In the genomic region with DNA sequence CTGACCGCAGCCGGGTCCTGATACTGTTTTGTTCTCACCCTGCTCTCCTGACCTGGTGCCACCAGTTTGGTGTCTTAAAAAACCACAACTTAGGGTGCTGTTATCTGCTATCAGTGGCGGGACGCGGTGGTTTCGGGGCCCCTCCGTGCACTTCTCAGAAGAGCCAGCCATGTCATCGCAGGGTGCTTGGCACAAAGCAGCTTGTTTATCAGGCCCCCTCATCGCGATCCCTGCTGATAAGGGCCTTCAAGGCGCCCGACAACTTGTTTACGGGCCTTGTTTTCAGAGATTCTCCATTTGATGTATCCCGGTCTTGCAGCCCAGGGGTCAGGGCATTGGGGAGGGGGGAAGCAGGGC, we compare ENCODE assay signal across 10 cellular contexts. TPM values are rescaled to one million over a fixed set of nuclear protein-coding genes. Genes with fewer than 3 reads are reported as not detected.
DNase-seq lines count a peak whose midpoint lies in the region.
"Had no signal": no experiment of that assay in that cellular context is flagged by ENCODE, and none has a peak within 500 bp of the region (broad histone marks: within the 10 kb centered on the region; RNA-seq: fewer than 3 reads in every experiment).

No MANE protein-coding gene starts in this region.

- H3K36me3 ChIP-seq in CD4-positive, alpha-beta memory T cell (ENCODE audit: insufficient read depth, low read length): no peaks in the 10 kb centered on the region

- H3K4me3 ChIP-seq in CD4-positive, alpha-beta memory T cell (ENCODE audit: low read length in 2 of 2): peak overlapping the region in 1 of 2 donors; percentile 14

- H3K27ac Mint-ChIP-seq in CD4-positive, alpha-beta memory T cell: peak overlapping the region; percentile 84 to 93 (median 89)
- H3K27ac Mint-ChIP-seq in activated T-helper 2 cell treated with anti-CD3 and anti-CD28 coated beads, Interferon-gamma antibody, Interleukin-2, Interleukin-4, amounts not matched to agents 10 μg/mL and 5 μg/mL and 100 μg/mL, durations not matched to agents 14 hours and 24 hours and 36 hours: peak overlapping the region; percentile 13

- H3K4me3 Mint-ChIP-seq in CD4-positive, alpha-beta memory T cell: peak overlapping the region in 7 of 8 donors; percentile 21 to 79 (median 67)
- peak overlapping the region; percentile 15 for H3K4me3 Mint-ChIP-seq in activated T-helper 2 cell treated with anti-CD3 and anti-CD28 coated beads, Interferon-gamma antibody, Interleukin-2, Interleukin-4, amounts not matched to agents 10 μg/mL and 5 μg/mL and 100 μg/mL, durations not matched to agents 14 hours and 24 hours and 36 hours (ENCODE audit: low read depth)
- H3K4me3 Mint-ChIP-seq: stimulated activated memory B cell treated with anti-CD40 and anti-IgM and Interleukin-4, amounts not matched to agents 10 μg/mL and 1 μg/mL and 100 μg/mL, for 72 hours had no signal

- CTCF ChIA-PET in CD4-positive, alpha-beta memory T cell (lab: Charles Lee; ENCODE audit: partially characterized antibody): interaction anchor here (1.1 to 4.9 kb wide), 3 partner anchors 19 to 119 kb away, joined by 3 to 36 read pairs (median 10); no protein-coding TSS in a partner anchor

- intact Hi-C loops in CD4-positive, alpha-beta memory T cell (cut with micrococcal nuclease): loop anchor here (5.0 kb wide), 1 partner anchor 56 kb away; a partner anchor contains a TSS
- intact Hi-C loops in activated T-helper 2 cell treated with anti-CD3 and anti-CD28 coated beads, Interferon-gamma antibody, Interleukin-2, Interleukin-4, amounts not matched to agents 10 μg/mL and 5 μg/mL and 100 μg/mL, durations not matched to agents 14 hours and 24 hours and 36 hours (cut with micrococcal nuclease): loop anchor here (5.0 kb wide), 2 partner anchors 61 to 106 kb away; no protein-coding TSS in a partner anchor

- peaks cover 58% of the 10 kb centered on the region for H3K4me1 ChIP-seq in CD4-positive, alpha-beta memory T cell (ENCODE audit: insufficient read depth, low read length)

- H3K4me1 Mint-ChIP-seq in CD4-positive, alpha-beta memory T cell: peaks cover 39 to 68% (median 53%) of the 10 kb centered on the region in 4 donors
- peaks cover 38% of the 10 kb centered on the region for H3K4me1 Mint-ChIP-seq in activated T-helper 2 cell treated with anti-CD3 and anti-CD28 coated beads, Interferon-gamma antibody, Interleukin-2, Interleukin-4, amounts not matched to agents 10 μg/mL and 5 μg/mL and 100 μg/mL, durations not matched to agents 14 hours and 24 hours and 36 hours (ENCODE audit: low read depth)

- POLR2A ChIA-PET in CD4-positive, alpha-beta memory T cell (lab: Charles Lee; ENCODE audit: partially characterized antibody): interaction anchor here (0.5 to 17.7 kb wide), 16 partner anchors 8 to 804 kb away, joined by 3 to 342 read pairs (median 4); a partner anchor contains a TSS

- no peaks in the 10 kb centered on the region for H3K9me3 ChIP-seq in CD4-positive, alpha-beta memory T cell (ENCODE audit: control insufficient read depth in 1 of 2, low read length in 2 of 2)

- peak overlapping the region; percentile 33 for H3K27ac ChIP-seq in CD4-positive, alpha-beta memory T cell (ENCODE audit: low read depth, low read length)

- DNase-seq in CD4-positive, alpha-beta memory T cell: peak; percentile 59 to 81 (median 70)
- peak; percentile 32 to 49 for DNase-seq in activated CD4-positive, alpha-beta T cell treated with anti-CD3 and anti-CD28 coated beads for 4 hours
- peak; percentile 80 for DNase-seq in activated T-helper 2 cell treated with anti-CD3 and anti-CD28 coated beads, Interferon-gamma antibody, Interleukin-2, Interleukin-4, amounts not matched to agents 10 μg/mL and 5 μg/mL and 100 μg/mL, durations not matched to agents 14 hours and 24 hours and 36 hours (ENCODE audit: low spot score)
- DNase-seq in stimulated activated CD4-positive, alpha-beta T cell treated with anti-CD3 and anti-CD28 coated beads, Interleukin-15, amount 100 ng/mL, for 24 hours: peak; percentile 57
- DNase-seq in NCI-H1048 (lab: John Stamatoyannopoulos, UW): no peak
- no peak for DNase-seq in DMS153 (lab: John Stamatoyannopoulos, UW)
- no peak for DNase-seq in GM03348 (ENCODE audit: low spot score)
- no peak for DNase-seq in DMS 273 (lab: John Stamatoyannopoulos, UW; ENCODE audit: unreplicated experiment)
- DNase-seq: NCI-H2029 treated with DMSO at 0.1 percent for 48 hours had no signal

- H3K27me3 ChIP-seq in CD4-positive, alpha-beta memory T cell (ENCODE audit: insufficient read depth, low read length): no peaks in the 10 kb centered on the region

- H3K36me3 Mint-ChIP-seq in CD4-positive, alpha-beta memory T cell: no peaks in the 10 kb centered on the region
- H3K36me3 Mint-ChIP-seq in activated T-helper 2 cell treated with anti-CD3 and anti-CD28 coated beads, Interferon-gamma antibody, Interleukin-2, Interleukin-4, amounts not matched to agents 10 μg/mL and 5 μg/mL and 100 μg/mL, durations not matched to agents 14 hours and 24 hours and 36 hours (ENCODE audit: low read depth): no peaks in the 10 kb centered on the region
- H3K36me3 Mint-ChIP-seq: stimulated activated memory B cell treated with anti-CD40 and anti-IgM and Interleukin-4, amounts not matched to agents 10 μg/mL and 1 μg/mL and 100 μg/mL, for 72 hours had no signal

- H3K9me3 Mint-ChIP-seq in CD4-positive, alpha-beta memory T cell: no peaks in the 10 kb centered on the region
- H3K9me3 Mint-ChIP-seq in activated T-helper 2 cell treated with anti-CD3 and anti-CD28 coated beads, Interferon-gamma antibody, Interleukin-2, Interleukin-4, amounts not matched to agents 10 μg/mL and 5 μg/mL and 100 μg/mL, durations not matched to agents 14 hours and 24 hours and 36 hours: no peaks in the 10 kb centered on the region
- H3K9me3 Mint-ChIP-seq: stimulated activated memory B cell treated with anti-CD40 and anti-IgM and Interleukin-4, amounts not matched to agents 10 μg/mL and 1 μg/mL and 100 μg/mL, for 72 hours had no signal

- H3K27me3 Mint-ChIP-seq in CD4-positive, alpha-beta memory T cell: no peaks in the 10 kb centered on the region
- peaks cover 25% of the 10 kb centered on the region for H3K27me3 Mint-ChIP-seq in activated T-helper 2 cell treated with anti-CD3 and anti-CD28 coated beads, Interferon-gamma antibody, Interleukin-2, Interleukin-4, amounts not matched to agents 10 μg/mL and 5 μg/mL and 100 μg/mL, durations not matched to agents 14 hours and 24 hours and 36 hours (ENCODE audit: low read depth)
- H3K27me3 Mint-ChIP-seq: stimulated activated memory B cell treated with anti-CD40 and anti-IgM and Interleukin-4, amounts not matched to agents 10 μg/mL and 1 μg/mL and 100 μg/mL, for 72 hours had no signal

RNA-seq across cellular contexts. Expression of a gene that starts 58.1 kb away (rescaled TPM):
- total RNA-seq in CD4-positive, alpha-beta memory T cell: 100 to 1,000 TPM; 425 to 437 TPM
- 100 to 1,000 TPM; 120 to 300 TPM for polyA plus RNA-seq in CD4-positive, alpha-beta memory T cell
- total RNA-seq in activated T-helper 2 cell treated with anti-CD3 and anti-CD28 coated beads, Interferon-gamma antibody, Interleukin-2, Interleukin-4, amounts not matched to agents 10 μg/mL and 5 μg/mL and 100 μg/mL, durations not matched to agents 14 hours and 24 hours and 36 hours: 2.4 and 2.7 TPM in 2 replicates

Comparison
In these comparisons a context has a peak if more than half of its experiments do, and no peak if none do; other contexts are left out.
1. DNase-seq: peak in CD4-positive, alpha-beta memory T cell (5 of 5), activated CD4-positive, alpha-beta T cell treated with anti-CD3 and anti-CD28 coated beads for 4 hours (2 of 2), activated T-helper 2 cell treated with anti-CD3 and anti-CD28 coated beads, Interferon-gamma antibody, Interleukin-2, Interleukin-4, amounts not matched to agents 10 μg/mL and 5 μg/mL and 100 μg/mL, durations not matched to agents 14 hours and 24 hours and 36 hours (single experiment) and stimulated activated CD4-positive, alpha-beta T cell treated with anti-CD3 and anti-CD28 coated beads, Interleukin-15, amount 100 ng/mL, for 24 hours (single experiment); none in NCI-H1048 (single experiment), DMS153 (single experiment), GM03348 (single experiment) and DMS 273 (single experiment).
2. RNA of a gene that starts 58.1 kb away (total RNA-seq): 425 to 437 TPM in CD4-positive, alpha-beta memory T cell; 2.4 to 2.7 TPM in activated T-helper 2 cell treated with anti-CD3 and anti-CD28 coated beads, Interferon-gamma antibody, Interleukin-2, Interleukin-4, amounts not matched to agents 10 μg/mL and 5 μg/mL and 100 μg/mL, durations not matched to agents 14 hours and 24 hours and 36 hours; every median in the first group is over 100 times any median in the second.